1 cellular context compared by ENCODE assay signal in the genomic region with DNA sequence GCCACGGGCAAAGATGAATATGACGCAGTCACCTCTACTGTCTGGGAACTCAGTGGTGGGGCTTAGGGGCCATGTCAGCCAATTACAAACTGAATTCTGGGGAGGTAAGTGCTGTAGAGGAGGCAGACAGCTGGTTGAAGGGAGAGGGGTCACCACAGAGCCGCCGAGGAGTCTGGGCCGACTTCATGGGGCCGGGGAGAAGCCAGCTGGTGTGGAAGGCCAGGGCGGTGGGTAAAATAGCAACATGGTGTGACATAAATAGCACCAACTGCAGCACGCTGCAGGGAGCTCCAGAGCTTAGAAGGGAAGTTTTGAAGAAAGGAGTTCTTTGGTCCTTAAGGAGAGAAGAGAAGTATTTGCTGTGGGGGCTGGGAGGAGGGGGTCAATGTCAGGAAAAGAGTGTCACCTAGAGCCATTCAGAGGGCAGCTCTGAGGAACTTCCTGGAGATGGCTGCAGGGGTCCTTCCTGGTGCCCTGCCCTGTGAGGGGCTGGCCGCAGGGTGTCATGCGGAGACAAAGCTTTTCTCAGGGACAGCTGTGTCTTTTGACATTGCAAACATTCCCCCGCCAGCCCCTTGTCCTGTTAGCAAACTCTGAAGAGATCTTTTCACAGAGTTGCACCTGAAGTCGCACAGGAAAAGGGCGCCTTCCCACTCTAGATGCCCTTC.
TF ChIP-seq lines count a peak whose summit lies in the region.

No MANE protein-coding gene starts in this region.

TF ChIP-seq in WTC11, 78 proteins besides CTCF, POLR2A, EP300 and RAD21 (continued from another document):
- TF ChIP-seq, protein P1, sequence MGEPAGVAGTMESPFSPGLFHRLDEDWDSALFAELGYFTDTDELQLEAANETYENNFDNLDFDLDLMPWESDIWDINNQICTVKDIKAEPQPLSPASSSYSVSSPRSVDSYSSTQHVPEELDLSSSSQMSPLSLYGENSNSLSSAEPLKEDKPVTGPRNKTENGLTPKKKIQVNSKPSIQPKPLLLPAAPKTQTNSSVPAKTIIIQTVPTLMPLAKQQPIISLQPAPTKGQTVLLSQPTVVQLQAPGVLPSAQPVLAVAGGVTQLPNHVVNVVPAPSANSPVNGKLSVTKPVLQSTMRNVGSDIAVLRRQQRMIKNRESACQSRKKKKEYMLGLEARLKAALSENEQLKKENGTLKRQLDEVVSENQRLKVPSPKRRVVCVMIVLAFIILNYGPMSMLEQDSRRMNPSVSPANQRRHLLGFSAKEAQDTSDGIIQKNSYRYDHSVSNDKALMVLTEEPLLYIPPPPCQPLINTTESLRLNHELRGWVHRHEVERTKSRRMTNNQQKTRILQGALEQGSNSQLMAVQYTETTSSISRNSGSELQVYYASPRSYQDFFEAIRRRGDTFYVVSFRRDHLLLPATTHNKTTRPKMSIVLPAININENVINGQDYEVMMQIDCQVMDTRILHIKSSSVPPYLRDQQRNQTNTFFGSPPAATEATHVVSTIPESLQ (CRISPR knock-in tag; IDR thresholded peaks at IDR 0.05), result no peak
- TF ChIP-seq ETV6 (CRISPR knock-in tag; IDR thresholded peaks at IDR 0.05) (peak; percentile 85), PRRX2 (CRISPR knock-in tag; IDR thresholded peaks at IDR 0.05) (no peak)
